ENCODE assay signal across 34 cellular contexts in genomic region chr15:97224191-97224641, GRCh38.
"Had no signal": no experiment of that assay in that cellular context is flagged by ENCODE, and none has a peak within 500 bp of the region (broad histone marks: within the 10 kb centered on the region; RNA-seq: fewer than 3 reads in every experiment).

No MANE protein-coding gene starts in this region.

- H3K27me3 Mint-ChIP-seq: activated CD4-positive, alpha-beta memory T cell treated with anti-CD3 and anti-CD28 coated beads, Interleukin-2, amount 10 ng/mL, durations not matched to agents 7 days and 5 days; activated CD8-positive, alpha-beta memory T cell treated with anti-CD3 and anti-CD28 coated beads, Interleukin-2, amount 10 ng/mL, durations not matched to agents 7 days and 5 days had no signal

- DNase-seq: activated CD4-positive, alpha-beta memory T cell treated with anti-CD3 and anti-CD28 coated beads, Interleukin-2, amount 10 ng/mL, durations not matched to agents 7 days and 5 days; activated CD4-positive, alpha-beta T cell treated with anti-CD3 and anti-CD28 coated beads for 1 hour; activated CD4-positive, alpha-beta T cell treated with anti-CD3 and anti-CD28 coated beads for 48 hours; activated CD4-positive, CD25-positive, alpha-beta regulatory T cell; activated CD8-positive, alpha-beta memory T cell treated with anti-CD3 and anti-CD28 coated beads for 24 hours; activated CD8-positive, alpha-beta memory T cell treated with anti-CD3 and anti-CD28 coated beads, Interleukin-2, amount 10 ng/mL, durations not matched to agents 7 days and 5 days; activated CD8-positive, alpha-beta memory T cell treated with anti-CD3 and anti-CD28 coated beads, Interleukin-2, amount 50 U/mL, for 48 hours; activated effector memory CD4-positive, alpha-beta T cell treated with Interleukin-2 at 50 U/mL for 16 hours; activated naive CD4-positive, alpha-beta T cell treated with anti-CD3 and anti-CD28 coated beads for 36 hours; activated T-cell treated with anti-CD3 and anti-CD28 coated beads, Interleukin-2, amount 50 U/mL, for 48 hours; adrenal gland; body of pancreas; caudate nucleus; KBM-7; MM.1S; MV-4-11; NCI-H1092; NCI-H1436 treated with DMSO at 0.1 percent for 48 hours; NCI-H1694 treated with DMSO at 0.1 percent for 48 hours; NCI-H2029; NCI-H345; NCI-H524 treated with DMSO at 0.1 percent for 48 hours; NCI-H748 treated with DMSO at 0.1 percent for 48 hours; NK-92 treated with Interleukin-12 subunit alpha and Interleukin-12 subunit beta, amount 100 ng/mL, for 24 hours; PC-3; Peyer's patch; SHP77; SJCRH30; T1000; WERI-Rb-1 had no signal

- H3K4me1 Mint-ChIP-seq: activated CD4-positive, alpha-beta memory T cell treated with anti-CD3 and anti-CD28 coated beads, Interleukin-2, amount 10 ng/mL, durations not matched to agents 7 days and 5 days; activated CD8-positive, alpha-beta memory T cell treated with anti-CD3 and anti-CD28 coated beads, Interleukin-2, amount 10 ng/mL, durations not matched to agents 7 days and 5 days had no signal

- H3K27me3 ChIP-seq: adrenal gland, body of pancreas, breast epithelium, Peyer's patch, SJCRH30 had no signal

- H3K4me3 ChIP-seq: adrenal gland, body of pancreas, breast epithelium, Peyer's patch, SJCRH30, SK-N-MC had no signal

- H3K4me3 Mint-ChIP-seq: activated CD4-positive, alpha-beta memory T cell treated with anti-CD3 and anti-CD28 coated beads, Interleukin-2, amount 10 ng/mL, durations not matched to agents 7 days and 5 days; activated CD8-positive, alpha-beta memory T cell treated with anti-CD3 and anti-CD28 coated beads, Interleukin-2, amount 10 ng/mL, durations not matched to agents 7 days and 5 days; activated naive CD4-positive, alpha-beta T cell treated with anti-CD3 and anti-CD28 coated beads for 36 hours had no signal

- H3K27ac Mint-ChIP-seq: activated CD4-positive, alpha-beta memory T cell treated with anti-CD3 and anti-CD28 coated beads, Interleukin-2, amount 10 ng/mL, durations not matched to agents 7 days and 5 days; activated CD8-positive, alpha-beta memory T cell treated with anti-CD3 and anti-CD28 coated beads, Interleukin-2, amount 10 ng/mL, durations not matched to agents 7 days and 5 days; activated naive CD4-positive, alpha-beta T cell treated with anti-CD3 and anti-CD28 coated beads for 36 hours; activated naive CD4-positive, alpha-beta T cell treated with anti-CD3 and anti-CD28 coated beads, Interleukin-2, amount 50 U/mL, for 72 hours had no signal

- H3K4me1 ChIP-seq: adrenal gland, body of pancreas, breast epithelium, Peyer's patch, SJCRH30 had no signal

- H3K9me3 Mint-ChIP-seq: activated naive CD4-positive, alpha-beta T cell treated with anti-CD3 and anti-CD28 coated beads for 36 hours; activated naive CD4-positive, alpha-beta T cell treated with anti-CD3 and anti-CD28 coated beads, Interleukin-2, amount 50 U/mL, for 72 hours had no signal

- ATAC-seq: activated CD8-positive, alpha-beta memory T cell treated with anti-CD3 and anti-CD28 coated beads, Interleukin-2, amount 10 ng/mL, durations not matched to agents 7 days and 5 days; activated naive CD4-positive, alpha-beta T cell treated with anti-CD3 and anti-CD28 coated beads, Interleukin-2, amount 50 U/mL, for 72 hours; body of pancreas; PC-3 had no signal

- H3K9me3 ChIP-seq: adrenal gland, body of pancreas, breast epithelium, Peyer's patch, SJCRH30 had no signal

- H3K27ac ChIP-seq: adrenal gland, body of pancreas, breast epithelium, Peyer's patch, RWPE1, SJCRH30, SK-N-MC, WERI-Rb-1 had no signal

- H3K36me3 ChIP-seq: adrenal gland, breast epithelium, Peyer's patch, SJCRH30, WERI-Rb-1 had no signal
